ENCODE assay signal across 8 cellular contexts in genomic region chr10:17607603-17608332, GRCh38. TPM values are rescaled to one million over a fixed set of nuclear protein-coding genes. Genes with fewer than 3 reads are reported as not detected.
DNase-seq lines count a peak whose midpoint lies in the region; ATAC-seq and TF ChIP-seq lines count a peak whose summit lies in the region.

No MANE protein-coding gene starts in this region.

- H2AFZ ChIP-seq in OCI-LY7 (ENCODE audit: low read length) = no peak overlapping the region; the same call in 1 of the 2 replicates

- H3K9me3 ChIP-seq in OCI-LY7 (ENCODE audit: low read length) = no peaks in the 10 kb centered on the region

- H3K4me1 Mint-ChIP-seq in activated T-helper 1 cell treated with anti-CD3 and anti-CD28 coated beads, Interleukin-12 subunit alpha, Interleukin-12 subunit beta, Interleukin-2, Interleukin-4 antibody, amounts not matched to agents 30 ng/mL and 10 ng/mL and 1 ng/mL, durations not matched to agents 14 hours and 24 hours and 36 hours (ENCODE audit: low read depth) = peaks cover 7% of the 10 kb centered on the region

- no peak overlapping the region for H3K27ac ChIP-seq in OCI-LY7 (ENCODE audit: low read depth, low read length, poor library complexity, severe bottlenecking)

- ATAC-seq in GM18909 (IDR thresholded peaks at IDR 0.05; ENCODE audit: poor library complexity, unreplicated experiment) (peak; percentile 85), HG03280 (IDR thresholded peaks at IDR 0.05; ENCODE audit: unreplicated experiment) (peak; percentile 63)

- H3K4me2 ChIP-seq in OCI-LY7 (ENCODE audit: low read length) = no peak overlapping the region

- H3K9me3 Mint-ChIP-seq in activated T-helper 1 cell treated with anti-CD3 and anti-CD28 coated beads, Interleukin-12 subunit alpha, Interleukin-12 subunit beta, Interleukin-2, Interleukin-4 antibody, amounts not matched to agents 30 ng/mL and 10 ng/mL and 1 ng/mL, durations not matched to agents 14 hours and 24 hours and 36 hours = no peaks in the 10 kb centered on the region

- no peaks in the 10 kb centered on the region for H3K4me1 ChIP-seq in OCI-LY7 (ENCODE audit: insufficient read depth, low read length, poor library complexity, severe bottlenecking)

- BruUV-seq in OCI-LY7 (replicated peaks; lab: Mats Ljungman, UMichigan) = no TSS peak

- POLR2A ChIA-PET in OCI-LY7 (lab: Charles Lee) = no interaction called here

- no peaks in the 10 kb centered on the region for H4K20me1 ChIP-seq in OCI-LY7 (ENCODE audit: insufficient read depth, low read length)

- no peaks in the 10 kb centered on the region for H3K36me3 ChIP-seq in OCI-LY7 (ENCODE audit: insufficient read depth, low read length)

- no peak overlapping the region for H3K4me3 Mint-ChIP-seq in activated T-helper 1 cell treated with anti-CD3 and anti-CD28 coated beads, Interleukin-12 subunit alpha, Interleukin-12 subunit beta, Interleukin-2, Interleukin-4 antibody, amounts not matched to agents 30 ng/mL and 10 ng/mL and 1 ng/mL, durations not matched to agents 14 hours and 24 hours and 36 hours

- peak; percentile 7 to 63 (median 33) for DNase-seq in NCI-H1417 (lab: John Stamatoyannopoulos, UW)
- no peak for DNase-seq in NCI-H1417 treated with DMSO at 0.1 percent for 48 hours (lab: John Stamatoyannopoulos, UW)
- peak; percentile 72 for DNase-seq in OCI-LY7 (ENCODE audit: low spot score)
- peak; percentile 80 for DNase-seq in dermis blood vessel endothelial cell
- DNase-seq in medulla oblongata (ENCODE audit: extremely low spot score) = peak; percentile 74
- no peak for DNase-seq in activated T-helper 1 cell treated with anti-CD3 and anti-CD28 coated beads, Interleukin-12 subunit alpha, Interleukin-12 subunit beta, Interleukin-2, Interleukin-4 antibody, amounts not matched to agents 30 ng/mL and 10 ng/mL and 1 ng/mL, durations not matched to agents 14 hours and 24 hours and 36 hours (ENCODE audit: low spot score)

- no peaks in the 10 kb centered on the region for H3K79me2 ChIP-seq in OCI-LY7 (ENCODE audit: insufficient read depth, low read depth, low read length)

- peak; percentile 96 for TF ChIP-seq CTCF in OCI-LY7 (conservative IDR thresholded peaks at IDR 0.05; ENCODE audit: low read length)

- no peak overlapping the region for H3K27ac Mint-ChIP-seq in activated T-helper 1 cell treated with anti-CD3 and anti-CD28 coated beads, Interleukin-12 subunit alpha, Interleukin-12 subunit beta, Interleukin-2, Interleukin-4 antibody, amounts not matched to agents 30 ng/mL and 10 ng/mL and 1 ng/mL, durations not matched to agents 14 hours and 24 hours and 36 hours

- no peak overlapping the region for H3K4me3 ChIP-seq in OCI-LY7 (ENCODE audit: low read depth, low read length, poor library complexity, severe bottlenecking)

- CTCF ChIA-PET in OCI-LY7 (lab: Charles Lee; ENCODE audit: unreplicated experiment) = no interaction called here

- H3K27me3 Mint-ChIP-seq in activated T-helper 1 cell treated with anti-CD3 and anti-CD28 coated beads, Interleukin-12 subunit alpha, Interleukin-12 subunit beta, Interleukin-2, Interleukin-4 antibody, amounts not matched to agents 30 ng/mL and 10 ng/mL and 1 ng/mL, durations not matched to agents 14 hours and 24 hours and 36 hours (ENCODE audit: insufficient read depth) = peaks cover 14% of the 10 kb centered on the region

- intact Hi-C loops in OCI-LY7 (cut with micrococcal nuclease; ENCODE audit: unreplicated experiment) = loop anchor here (2.0 to 5.0 kb wide), 3 partner anchors 135 to 630 kb away; no protein-coding TSS in a partner anchor
- intact Hi-C loops in activated T-helper 1 cell treated with anti-CD3 and anti-CD28 coated beads, Interleukin-12 subunit alpha, Interleukin-12 subunit beta, Interleukin-2, Interleukin-4 antibody, amounts not matched to agents 30 ng/mL and 10 ng/mL and 1 ng/mL, durations not matched to agents 14 hours and 24 hours and 36 hours (cut with micrococcal nuclease) = loop anchor here (1.0 kb wide), 4 partner anchors 136 to 632 kb away; no protein-coding TSS in a partner anchor

- H3K36me3 Mint-ChIP-seq in activated T-helper 1 cell treated with anti-CD3 and anti-CD28 coated beads, Interleukin-12 subunit alpha, Interleukin-12 subunit beta, Interleukin-2, Interleukin-4 antibody, amounts not matched to agents 30 ng/mL and 10 ng/mL and 1 ng/mL, durations not matched to agents 14 hours and 24 hours and 36 hours (ENCODE audit: low read depth) = no peaks in the 10 kb centered on the region

- no peaks in the 10 kb centered on the region for H3K9me2 ChIP-seq in OCI-LY7 (ENCODE audit: insufficient read depth, low read length)

RNA-seq across cellular contexts. Expression of gene HACD1, which starts 9.4 kb away (rescaled TPM):
- not detected in 2 replicates for total RNA-seq in OCI-LY7 (2014; rRNA removed; shearing (Covaris generic))
- total RNA-seq in OCI-LY7 (2022) (not detected in 2 replicates), dermis blood vessel endothelial cell (15.5 and 27.9 TPM in 2 replicates)
- 0.80 and 1.5 TPM in 2 replicates for total RNA-seq in activated T-helper 1 cell treated with anti-CD3 and anti-CD28 coated beads, Interleukin-12 subunit alpha, Interleukin-12 subunit beta, Interleukin-2, Interleukin-4 antibody, amounts not matched to agents 30 ng/mL and 10 ng/mL and 1 ng/mL, durations not matched to agents 14 hours and 24 hours and 36 hours

RNA-seq across cellular contexts. Expression of gene STAM, which starts 36.2 kb away (rescaled TPM):
- 8.6 and 12.9 TPM in 2 replicates for total RNA-seq in OCI-LY7 (2014; rRNA removed; shearing (Covaris generic))
- 18.2 and 18.8 TPM in 2 replicates for total RNA-seq in OCI-LY7 (2022)
- 12.9 and 22.4 TPM in 2 replicates for total RNA-seq in dermis blood vessel endothelial cell
- 23.3 and 26.8 TPM in 2 replicates for total RNA-seq in activated T-helper 1 cell treated with anti-CD3 and anti-CD28 coated beads, Interleukin-12 subunit alpha, Interleukin-12 subunit beta, Interleukin-2, Interleukin-4 antibody, amounts not matched to agents 30 ng/mL and 10 ng/mL and 1 ng/mL, durations not matched to agents 14 hours and 24 hours and 36 hours

Comparison
In these comparisons a context has a peak if more than half of its experiments do, and no peak if none do; other contexts are left out.
1. DNase-seq: peak in NCI-H1417 (3 of 3), OCI-LY7 (single experiment), dermis blood vessel endothelial cell (single experiment) and medulla oblongata (single experiment); none in NCI-H1417 treated with DMSO at 0.1 percent for 48 hours (single experiment) and activated T-helper 1 cell treated with anti-CD3 and anti-CD28 coated beads, Interleukin-12 subunit alpha, Interleukin-12 subunit beta, Interleukin-2, Interleukin-4 antibody, amounts not matched to agents 30 ng/mL and 10 ng/mL and 1 ng/mL, durations not matched to agents 14 hours and 24 hours and 36 hours (single experiment).